Comparison of ENCODE assay signal across 8 cellular contexts in the genomic region with DNA sequence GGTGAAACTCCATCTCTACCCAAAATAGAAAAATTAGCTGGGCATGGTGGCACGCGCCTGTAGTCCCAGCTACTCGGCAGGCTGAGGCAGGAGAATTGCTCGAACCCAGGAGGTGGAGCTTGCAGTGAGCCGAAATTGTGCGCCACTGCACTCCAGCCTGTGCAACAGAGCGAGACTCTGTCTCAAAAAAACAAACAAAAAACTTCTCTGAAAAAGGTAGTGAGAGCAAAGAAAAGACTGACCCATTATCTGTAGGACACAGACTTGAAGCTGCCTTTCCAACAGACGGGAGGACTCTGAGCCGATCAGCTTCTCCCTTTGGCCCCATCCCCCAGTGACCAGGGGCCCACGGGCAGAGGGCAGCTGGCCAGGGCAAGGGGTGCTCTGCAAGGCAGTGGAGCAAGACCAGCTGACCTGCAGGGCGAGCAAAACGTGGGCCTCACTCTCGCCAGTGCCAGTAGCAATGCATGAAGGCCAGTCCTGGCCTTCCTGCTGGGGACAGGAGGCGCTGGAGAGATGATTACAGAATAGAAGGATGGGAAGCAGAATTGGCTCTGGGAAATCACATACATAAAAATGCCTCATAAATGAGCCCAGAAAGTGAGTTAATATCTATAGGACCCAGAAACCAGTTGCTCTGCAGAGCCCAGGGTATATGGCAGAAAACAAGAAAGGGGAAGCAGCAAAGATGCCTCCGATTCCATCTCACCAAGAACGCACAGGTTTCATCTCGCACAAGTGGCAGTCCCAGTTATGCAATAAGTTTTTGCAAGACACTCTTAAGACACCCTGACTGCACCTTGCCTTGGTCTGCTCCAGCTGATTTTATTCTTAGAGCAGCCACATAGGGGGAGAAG. TPM values are rescaled to one million over a fixed set of nuclear protein-coding genes. Genes with fewer than 3 reads are reported as not detected.
A peak's percentile ranks its signal among the peaks of the same experiment; 100 is the strongest.
DNase-seq lines count a peak whose midpoint lies in the region; ATAC-seq and TF ChIP-seq lines count a peak whose summit lies in the region.
"Had no signal": no experiment of that assay in that cellular context is flagged by ENCODE, and none has a peak within 500 bp of the region (broad histone marks: within the 10 kb centered on the region; RNA-seq: fewer than 3 reads in every experiment).

No MANE protein-coding gene starts in this region.

- H2AFZ ChIP-seq in hepatocyte, result no peak overlapping the region

- H3K9me3 ChIP-seq in right atrium auricular region, result no peaks in the 10 kb centered on the region
- H3K9me3 ChIP-seq in hepatocyte (ENCODE audit: low read depth), result no peaks in the 10 kb centered on the region
- no peaks in the 10 kb centered on the region for H3K9me3 ChIP-seq in vagina

- TF ChIP-seq CTCF in right atrium auricular region (IDR thresholded peaks at IDR 0.05) (no peak), hepatocyte (IDR thresholded peaks at IDR 0.05; ENCODE audit: poor library complexity) (no peak), vagina (IDR thresholded peaks at IDR 0.05) (no peak)

- H3K36me3 ChIP-seq in right atrium auricular region (peaks cover 32% of the 10 kb centered on the region), hepatocyte (replicated peaks; ENCODE audit: insufficient read depth, low read depth) (no peaks in the 10 kb centered on the region), vagina (peaks cover 0 to 17% of the 10 kb centered on the region in 2 donors)

- H3K4me3 ChIP-seq in right atrium auricular region (peak overlapping the region; percentile 84 to 87), hepatocyte (no peak overlapping the region), vagina (peak overlapping the region; percentile 83 to 86)
- H3K4me3 ChIP-seq: SK-N-MC had no signal

- no peak for TF ChIP-seq POLR2A in vagina (IDR thresholded peaks at IDR 0.05)

- peak overlapping the region; percentile 94 for H3K4me2 ChIP-seq in hepatocyte

- peaks cover 26% of the 10 kb centered on the region for H4K20me1 ChIP-seq in hepatocyte (ENCODE audit: insufficient read depth, poor library complexity, severe bottlenecking)

- no peaks in the 10 kb centered on the region for H3K9me2 ChIP-seq in hepatocyte (replicated peaks; ENCODE audit: insufficient read depth)

- H3K4me1 ChIP-seq in right atrium auricular region (peaks cover 0 to 84% of the 10 kb centered on the region in 2 donors), hepatocyte (ENCODE audit: insufficient read depth) (peaks cover 52% of the 10 kb centered on the region), vagina (peaks cover 78% of the 10 kb centered on the region)

- DNase-seq in right atrium auricular region (ENCODE audit: low spot score), result no peak
- DNase-seq in Right ventricle myocardium superior, result no peak
- no peak for DNase-seq in hepatocyte (ENCODE audit: low spot score)
- DNase-seq in vagina (ENCODE audit: extremely low spot score in 2 of 2), result no peak
- no peak for DNase-seq in AG20443 (ENCODE audit: low spot score)
- DNase-seq: stimulated activated CD4-positive, alpha-beta T cell treated with anti-CD3 and anti-CD28 coated beads, Interleukin-12 subunit alpha, Interleukin-12 subunit beta, amount 100 ng/mL, for 4 hours had no signal

- WGBS in hepatocyte (ENCODE audit: low lambda C conversion rate, missing lambda C conversion rate), result 85% methylated on average over 17 of the region's 17 CpGs

- intact Hi-C loops in Right ventricle myocardium superior (cut with DNase I) (no loop called here), vagina (cut with DNase I) (no loop called here)

- ATAC-seq in Right ventricle myocardium superior (ENCODE audit: poor library complexity) (no peak), GM21515 (IDR thresholded peaks at IDR 0.05; ENCODE audit: unreplicated experiment) (no peak)

- H3K79me2 ChIP-seq in hepatocyte, result peaks cover 78% of the 10 kb centered on the region

- H3K27ac ChIP-seq in right atrium auricular region, result peak overlapping the region; percentile 89 to 90
- peak overlapping the region; percentile 83 for H3K27ac ChIP-seq in hepatocyte
- peak overlapping the region; percentile 84 for H3K27ac ChIP-seq in vagina
- H3K27ac ChIP-seq: SK-N-MC had no signal

- no peaks in the 10 kb centered on the region for H3K27me3 ChIP-seq in right atrium auricular region
- no peaks in the 10 kb centered on the region for H3K27me3 ChIP-seq in hepatocyte
- no peaks in the 10 kb centered on the region for H3K27me3 ChIP-seq in vagina

RNA-seq across cellular contexts. Expression of a gene that starts 2.8 kb away (rescaled TPM):
- total RNA-seq in right atrium auricular region (10 to 100 TPM; 29.5 to 34.1 TPM), Right ventricle myocardium superior (47.4 TPM), hepatocyte (44.8 and 52.4 TPM in 2 replicates), vagina (61.6 TPM)
- polyA plus RNA-seq in hepatocyte, result 66.6 and 69.5 TPM in 2 replicates

RNA-seq across cellular contexts. Expression of a gene that starts 31.1 kb away (rescaled TPM):
- 1 to 10 TPM in 1 of 2 donors, under 1 TPM in 1; 0.33 to 1.0 TPM for total RNA-seq in right atrium auricular region
- 0.35 TPM for total RNA-seq in Right ventricle myocardium superior
- 6.5 and 8.4 TPM in 2 replicates for total RNA-seq in hepatocyte
- 3.1 and 5.5 TPM in 2 replicates for polyA plus RNA-seq in hepatocyte
- 13.0 TPM for total RNA-seq in vagina

RNA-seq across cellular contexts. Expression of a gene that starts 41.4 kb away (rescaled TPM):
- 10 to 100 TPM; 16.0 to 24.1 TPM for total RNA-seq in right atrium auricular region
- 11.5 TPM for total RNA-seq in Right ventricle myocardium superior
- 16.4 and 18.1 TPM in 2 replicates for total RNA-seq in hepatocyte
- 11.7 and 17.0 TPM in 2 replicates for polyA plus RNA-seq in hepatocyte
- 27.0 TPM for total RNA-seq in vagina

RNA-seq across cellular contexts. Expression of a gene that starts 48.9 kb away (rescaled TPM):
- total RNA-seq in right atrium auricular region (10 to 100 TPM; 21.5 to 23.0 TPM), Right ventricle myocardium superior (20.6 TPM), hepatocyte (15.8 and 16.9 TPM in 2 replicates), vagina (16.9 TPM)
- polyA plus RNA-seq in hepatocyte, result 16.2 and 19.5 TPM in 2 replicates
